ENCODE assay signal across 1 cellular context in the genomic region with DNA sequence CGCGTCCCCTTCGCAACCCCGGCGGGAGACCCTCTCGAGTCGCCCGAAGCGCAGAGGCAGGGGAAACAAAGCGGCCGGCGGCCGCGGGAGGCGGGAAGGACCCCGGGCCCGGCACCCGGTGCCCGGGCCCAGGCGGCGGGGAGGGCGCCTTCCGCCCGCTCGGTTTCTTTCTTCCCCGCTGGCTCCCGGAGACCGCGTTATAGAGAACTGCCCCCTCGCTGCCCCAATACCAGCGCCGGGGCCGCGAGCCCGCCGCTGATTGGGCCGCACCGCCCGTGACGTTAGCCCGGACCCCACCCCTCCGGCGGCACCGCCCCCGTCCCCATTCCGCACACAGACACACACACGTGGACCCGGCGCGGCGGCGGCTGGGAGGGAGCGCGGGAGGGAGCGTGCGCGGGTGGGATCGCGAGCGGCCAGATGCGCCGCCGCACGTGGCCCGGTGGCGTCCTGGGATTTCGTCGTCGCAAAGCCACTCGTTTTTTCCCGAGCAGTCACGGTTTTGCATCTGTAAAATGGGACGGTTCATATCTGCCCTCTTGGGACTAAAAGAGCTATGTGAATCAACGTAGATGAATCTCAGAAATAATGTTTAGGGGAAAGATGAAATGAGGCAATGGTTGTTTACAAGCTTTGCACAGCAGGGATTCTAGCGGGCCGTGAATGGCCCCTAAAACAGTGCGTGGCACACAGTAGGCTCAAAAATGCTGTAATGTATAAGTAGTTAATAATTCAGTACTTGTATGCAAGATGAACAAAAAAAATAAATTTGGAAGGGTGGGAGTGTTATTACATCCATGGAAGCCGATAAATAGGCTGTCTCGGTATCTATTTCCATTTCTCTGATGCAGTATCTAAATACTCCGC.
TF ChIP-seq lines count a peak whose summit lies in the region.

A gene (minus strand): TSS at position 209 of the 867 bp plus-strand sequence. CDS start 462 bp downstream, outside the sequence.

TF ChIP-seq in K562, 482 proteins besides CTCF, POLR2A, EP300 and RAD21 (continued from another document and continues in another):
- TF ChIP-seq ERF (CRISPR knock-in tag; IDR thresholded peaks at IDR 0.05) = no peak
- TF ChIP-seq RBM34 (IDR thresholded peaks at IDR 0.05; ENCODE audit: borderline replicate concordance, insufficient read depth, low read length) = no peak
- no peak for TF ChIP-seq NR2C2 (CRISPR knock-in tag; IDR thresholded peaks at IDR 0.05)
- no peak for TF ChIP-seq NR2C2 (tag; IDR thresholded peaks at IDR 0.05)
- TF ChIP-seq, protein P1, sequence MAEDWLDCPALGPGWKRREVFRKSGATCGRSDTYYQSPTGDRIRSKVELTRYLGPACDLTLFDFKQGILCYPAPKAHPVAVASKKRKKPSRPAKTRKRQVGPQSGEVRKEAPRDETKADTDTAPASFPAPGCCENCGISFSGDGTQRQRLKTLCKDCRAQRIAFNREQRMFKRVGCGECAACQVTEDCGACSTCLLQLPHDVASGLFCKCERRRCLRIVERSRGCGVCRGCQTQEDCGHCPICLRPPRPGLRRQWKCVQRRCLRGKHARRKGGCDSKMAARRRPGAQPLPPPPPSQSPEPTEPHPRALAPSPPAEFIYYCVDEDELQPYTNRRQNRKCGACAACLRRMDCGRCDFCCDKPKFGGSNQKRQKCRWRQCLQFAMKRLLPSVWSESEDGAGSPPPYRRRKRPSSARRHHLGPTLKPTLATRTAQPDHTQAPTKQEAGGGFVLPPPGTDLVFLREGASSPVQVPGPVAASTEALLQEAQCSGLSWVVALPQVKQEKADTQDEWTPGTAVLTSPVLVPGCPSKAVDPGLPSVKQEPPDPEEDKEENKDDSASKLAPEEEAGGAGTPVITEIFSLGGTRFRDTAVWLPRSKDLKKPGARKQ (CRISPR knock-in tag; IDR thresholded peaks at IDR 0.05) = 0 out of 2 replicates have a peak, but pooled peaks have one; percentile 22
- TF ChIP-seq, protein P2, sequence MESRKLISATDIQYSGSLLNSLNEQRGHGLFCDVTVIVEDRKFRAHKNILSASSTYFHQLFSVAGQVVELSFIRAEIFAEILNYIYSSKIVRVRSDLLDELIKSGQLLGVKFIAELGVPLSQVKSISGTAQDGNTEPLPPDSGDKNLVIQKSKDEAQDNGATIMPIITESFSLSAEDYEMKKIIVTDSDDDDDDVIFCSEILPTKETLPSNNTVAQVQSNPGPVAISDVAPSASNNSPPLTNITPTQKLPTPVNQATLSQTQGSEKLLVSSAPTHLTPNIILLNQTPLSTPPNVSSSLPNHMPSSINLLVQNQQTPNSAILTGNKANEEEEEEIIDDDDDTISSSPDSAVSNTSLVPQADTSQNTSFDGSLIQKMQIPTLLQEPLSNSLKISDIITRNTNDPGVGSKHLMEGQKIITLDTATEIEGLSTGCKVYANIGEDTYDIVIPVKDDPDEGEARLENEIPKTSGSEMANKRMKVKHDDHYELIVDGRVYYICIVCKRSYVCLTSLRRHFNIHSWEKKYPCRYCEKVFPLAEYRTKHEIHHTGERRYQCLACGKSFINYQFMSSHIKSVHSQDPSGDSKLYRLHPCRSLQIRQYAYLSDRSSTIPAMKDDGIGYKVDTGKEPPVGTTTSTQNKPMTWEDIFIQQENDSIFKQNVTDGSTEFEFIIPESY (CRISPR knock-in tag; IDR thresholded peaks at IDR 0.05) = no peak
- TF ChIP-seq RFX1 (IDR thresholded peaks at IDR 0.05) = no peak
- TF ChIP-seq HDAC3 (IDR thresholded peaks at IDR 0.05; ENCODE audit: borderline replicate concordance, partially characterized antibody) = no peak
- no peak for TF ChIP-seq ZNF324 (CRISPR knock-in tag; IDR thresholded peaks at IDR 0.05)
- TF ChIP-seq ILK (tag; IDR thresholded peaks at IDR 0.05; ENCODE audit: borderline replicate concordance, low read depth) = no peak
- TF ChIP-seq, protein P3, sequence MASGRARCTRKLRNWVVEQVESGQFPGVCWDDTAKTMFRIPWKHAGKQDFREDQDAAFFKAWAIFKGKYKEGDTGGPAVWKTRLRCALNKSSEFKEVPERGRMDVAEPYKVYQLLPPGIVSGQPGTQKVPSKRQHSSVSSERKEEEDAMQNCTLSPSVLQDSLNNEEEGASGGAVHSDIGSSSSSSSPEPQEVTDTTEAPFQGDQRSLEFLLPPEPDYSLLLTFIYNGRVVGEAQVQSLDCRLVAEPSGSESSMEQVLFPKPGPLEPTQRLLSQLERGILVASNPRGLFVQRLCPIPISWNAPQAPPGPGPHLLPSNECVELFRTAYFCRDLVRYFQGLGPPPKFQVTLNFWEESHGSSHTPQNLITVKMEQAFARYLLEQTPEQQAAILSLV (tag; IDR thresholded peaks at IDR 0.05) = no peak
- TF ChIP-seq, protein P4, sequence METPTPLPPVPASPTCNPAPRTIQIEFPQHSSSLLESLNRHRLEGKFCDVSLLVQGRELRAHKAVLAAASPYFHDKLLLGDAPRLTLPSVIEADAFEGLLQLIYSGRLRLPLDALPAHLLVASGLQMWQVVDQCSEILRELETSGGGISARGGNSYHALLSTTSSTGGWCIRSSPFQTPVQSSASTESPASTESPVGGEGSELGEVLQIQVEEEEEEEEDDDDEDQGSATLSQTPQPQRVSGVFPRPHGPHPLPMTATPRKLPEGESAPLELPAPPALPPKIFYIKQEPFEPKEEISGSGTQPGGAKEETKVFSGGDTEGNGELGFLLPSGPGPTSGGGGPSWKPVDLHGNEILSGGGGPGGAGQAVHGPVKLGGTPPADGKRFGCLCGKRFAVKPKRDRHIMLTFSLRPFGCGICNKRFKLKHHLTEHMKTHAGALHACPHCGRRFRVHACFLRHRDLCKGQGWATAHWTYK (CRISPR knock-in tag; IDR thresholded peaks at IDR 0.05) = no peak
- TF ChIP-seq GABPA (tag; conservative IDR thresholded peaks at IDR 0.05; ENCODE audit: low read depth) = no peak
- TF ChIP-seq, protein P5, sequence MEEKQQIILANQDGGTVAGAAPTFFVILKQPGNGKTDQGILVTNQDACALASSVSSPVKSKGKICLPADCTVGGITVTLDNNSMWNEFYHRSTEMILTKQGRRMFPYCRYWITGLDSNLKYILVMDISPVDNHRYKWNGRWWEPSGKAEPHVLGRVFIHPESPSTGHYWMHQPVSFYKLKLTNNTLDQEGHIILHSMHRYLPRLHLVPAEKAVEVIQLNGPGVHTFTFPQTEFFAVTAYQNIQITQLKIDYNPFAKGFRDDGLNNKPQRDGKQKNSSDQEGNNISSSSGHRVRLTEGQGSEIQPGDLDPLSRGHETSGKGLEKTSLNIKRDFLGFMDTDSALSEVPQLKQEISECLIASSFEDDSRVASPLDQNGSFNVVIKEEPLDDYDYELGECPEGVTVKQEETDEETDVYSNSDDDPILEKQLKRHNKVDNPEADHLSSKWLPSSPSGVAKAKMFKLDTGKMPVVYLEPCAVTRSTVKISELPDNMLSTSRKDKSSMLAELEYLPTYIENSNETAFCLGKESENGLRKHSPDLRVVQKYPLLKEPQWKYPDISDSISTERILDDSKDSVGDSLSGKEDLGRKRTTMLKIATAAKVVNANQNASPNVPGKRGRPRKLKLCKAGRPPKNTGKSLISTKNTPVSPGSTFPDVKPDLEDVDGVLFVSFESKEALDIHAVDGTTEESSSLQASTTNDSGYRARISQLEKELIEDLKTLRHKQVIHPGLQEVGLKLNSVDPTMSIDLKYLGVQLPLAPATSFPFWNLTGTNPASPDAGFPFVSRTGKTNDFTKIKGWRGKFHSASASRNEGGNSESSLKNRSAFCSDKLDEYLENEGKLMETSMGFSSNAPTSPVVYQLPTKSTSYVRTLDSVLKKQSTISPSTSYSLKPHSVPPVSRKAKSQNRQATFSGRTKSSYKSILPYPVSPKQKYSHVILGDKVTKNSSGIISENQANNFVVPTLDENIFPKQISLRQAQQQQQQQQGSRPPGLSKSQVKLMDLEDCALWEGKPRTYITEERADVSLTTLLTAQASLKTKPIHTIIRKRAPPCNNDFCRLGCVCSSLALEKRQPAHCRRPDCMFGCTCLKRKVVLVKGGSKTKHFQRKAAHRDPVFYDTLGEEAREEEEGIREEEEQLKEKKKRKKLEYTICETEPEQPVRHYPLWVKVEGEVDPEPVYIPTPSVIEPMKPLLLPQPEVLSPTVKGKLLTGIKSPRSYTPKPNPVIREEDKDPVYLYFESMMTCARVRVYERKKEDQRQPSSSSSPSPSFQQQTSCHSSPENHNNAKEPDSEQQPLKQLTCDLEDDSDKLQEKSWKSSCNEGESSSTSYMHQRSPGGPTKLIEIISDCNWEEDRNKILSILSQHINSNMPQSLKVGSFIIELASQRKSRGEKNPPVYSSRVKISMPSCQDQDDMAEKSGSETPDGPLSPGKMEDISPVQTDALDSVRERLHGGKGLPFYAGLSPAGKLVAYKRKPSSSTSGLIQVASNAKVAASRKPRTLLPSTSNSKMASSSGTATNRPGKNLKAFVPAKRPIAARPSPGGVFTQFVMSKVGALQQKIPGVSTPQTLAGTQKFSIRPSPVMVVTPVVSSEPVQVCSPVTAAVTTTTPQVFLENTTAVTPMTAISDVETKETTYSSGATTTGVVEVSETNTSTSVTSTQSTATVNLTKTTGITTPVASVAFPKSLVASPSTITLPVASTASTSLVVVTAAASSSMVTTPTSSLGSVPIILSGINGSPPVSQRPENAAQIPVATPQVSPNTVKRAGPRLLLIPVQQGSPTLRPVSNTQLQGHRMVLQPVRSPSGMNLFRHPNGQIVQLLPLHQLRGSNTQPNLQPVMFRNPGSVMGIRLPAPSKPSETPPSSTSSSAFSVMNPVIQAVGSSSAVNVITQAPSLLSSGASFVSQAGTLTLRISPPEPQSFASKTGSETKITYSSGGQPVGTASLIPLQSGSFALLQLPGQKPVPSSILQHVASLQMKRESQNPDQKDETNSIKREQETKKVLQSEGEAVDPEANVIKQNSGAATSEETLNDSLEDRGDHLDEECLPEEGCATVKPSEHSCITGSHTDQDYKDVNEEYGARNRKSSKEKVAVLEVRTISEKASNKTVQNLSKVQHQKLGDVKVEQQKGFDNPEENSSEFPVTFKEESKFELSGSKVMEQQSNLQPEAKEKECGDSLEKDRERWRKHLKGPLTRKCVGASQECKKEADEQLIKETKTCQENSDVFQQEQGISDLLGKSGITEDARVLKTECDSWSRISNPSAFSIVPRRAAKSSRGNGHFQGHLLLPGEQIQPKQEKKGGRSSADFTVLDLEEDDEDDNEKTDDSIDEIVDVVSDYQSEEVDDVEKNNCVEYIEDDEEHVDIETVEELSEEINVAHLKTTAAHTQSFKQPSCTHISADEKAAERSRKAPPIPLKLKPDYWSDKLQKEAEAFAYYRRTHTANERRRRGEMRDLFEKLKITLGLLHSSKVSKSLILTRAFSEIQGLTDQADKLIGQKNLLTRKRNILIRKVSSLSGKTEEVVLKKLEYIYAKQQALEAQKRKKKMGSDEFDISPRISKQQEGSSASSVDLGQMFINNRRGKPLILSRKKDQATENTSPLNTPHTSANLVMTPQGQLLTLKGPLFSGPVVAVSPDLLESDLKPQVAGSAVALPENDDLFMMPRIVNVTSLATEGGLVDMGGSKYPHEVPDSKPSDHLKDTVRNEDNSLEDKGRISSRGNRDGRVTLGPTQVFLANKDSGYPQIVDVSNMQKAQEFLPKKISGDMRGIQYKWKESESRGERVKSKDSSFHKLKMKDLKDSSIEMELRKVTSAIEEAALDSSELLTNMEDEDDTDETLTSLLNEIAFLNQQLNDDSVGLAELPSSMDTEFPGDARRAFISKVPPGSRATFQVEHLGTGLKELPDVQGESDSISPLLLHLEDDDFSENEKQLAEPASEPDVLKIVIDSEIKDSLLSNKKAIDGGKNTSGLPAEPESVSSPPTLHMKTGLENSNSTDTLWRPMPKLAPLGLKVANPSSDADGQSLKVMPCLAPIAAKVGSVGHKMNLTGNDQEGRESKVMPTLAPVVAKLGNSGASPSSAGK (IDR thresholded peaks at IDR 0.05) = peak; percentile 96
- 0 out of 2 replicates have a peak, but pooled peaks have one; percentile 52 for TF ChIP-seq MECOM (CRISPR knock-in tag; IDR thresholded peaks at IDR 0.05)
- no peak for TF ChIP-seq PHTF2 (CRISPR knock-in tag; IDR thresholded peaks at IDR 0.05)
- TF ChIP-seq, protein P6, sequence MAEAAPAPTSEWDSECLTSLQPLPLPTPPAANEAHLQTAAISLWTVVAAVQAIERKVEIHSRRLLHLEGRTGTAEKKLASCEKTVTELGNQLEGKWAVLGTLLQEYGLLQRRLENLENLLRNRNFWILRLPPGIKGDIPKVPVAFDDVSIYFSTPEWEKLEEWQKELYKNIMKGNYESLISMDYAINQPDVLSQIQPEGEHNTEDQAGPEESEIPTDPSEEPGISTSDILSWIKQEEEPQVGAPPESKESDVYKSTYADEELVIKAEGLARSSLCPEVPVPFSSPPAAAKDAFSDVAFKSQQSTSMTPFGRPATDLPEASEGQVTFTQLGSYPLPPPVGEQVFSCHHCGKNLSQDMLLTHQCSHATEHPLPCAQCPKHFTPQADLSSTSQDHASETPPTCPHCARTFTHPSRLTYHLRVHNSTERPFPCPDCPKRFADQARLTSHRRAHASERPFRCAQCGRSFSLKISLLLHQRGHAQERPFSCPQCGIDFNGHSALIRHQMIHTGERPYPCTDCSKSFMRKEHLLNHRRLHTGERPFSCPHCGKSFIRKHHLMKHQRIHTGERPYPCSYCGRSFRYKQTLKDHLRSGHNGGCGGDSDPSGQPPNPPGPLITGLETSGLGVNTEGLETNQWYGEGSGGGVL (CRISPR knock-in tag; IDR thresholded peaks at IDR 0.05) = no peak
- TF ChIP-seq CEBPB (tag; IDR thresholded peaks at IDR 0.05) = no peak
- TF ChIP-seq NRF1 (conservative IDR thresholded peaks at IDR 0.05 in 1 of 2, IDR thresholded peaks at IDR 0.05 in 1 of 2) = peak; percentile 84 to 85
- TF ChIP-seq NFXL1 (CRISPR knock-in tag; IDR thresholded peaks at IDR 0.05) = no peak
- TF ChIP-seq ZNF212 (CRISPR knock-in tag; IDR thresholded peaks at IDR 0.05) = no peak
- TF ChIP-seq, protein P7, sequence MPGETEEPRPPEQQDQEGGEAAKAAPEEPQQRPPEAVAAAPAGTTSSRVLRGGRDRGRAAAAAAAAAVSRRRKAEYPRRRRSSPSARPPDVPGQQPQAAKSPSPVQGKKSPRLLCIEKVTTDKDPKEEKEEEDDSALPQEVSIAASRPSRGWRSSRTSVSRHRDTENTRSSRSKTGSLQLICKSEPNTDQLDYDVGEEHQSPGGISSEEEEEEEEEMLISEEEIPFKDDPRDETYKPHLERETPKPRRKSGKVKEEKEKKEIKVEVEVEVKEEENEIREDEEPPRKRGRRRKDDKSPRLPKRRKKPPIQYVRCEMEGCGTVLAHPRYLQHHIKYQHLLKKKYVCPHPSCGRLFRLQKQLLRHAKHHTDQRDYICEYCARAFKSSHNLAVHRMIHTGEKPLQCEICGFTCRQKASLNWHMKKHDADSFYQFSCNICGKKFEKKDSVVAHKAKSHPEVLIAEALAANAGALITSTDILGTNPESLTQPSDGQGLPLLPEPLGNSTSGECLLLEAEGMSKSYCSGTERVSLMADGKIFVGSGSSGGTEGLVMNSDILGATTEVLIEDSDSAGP (CRISPR knock-in tag; IDR thresholded peaks at IDR 0.05) = no peak
- no peak for TF ChIP-seq ZNF707 (CRISPR knock-in tag; conservative IDR thresholded peaks at IDR 0.05)
- TF ChIP-seq BDP1 (IDR thresholded peaks at IDR 0.05; ENCODE audit: insufficient read depth, insufficient read length) = no peak
- TF ChIP-seq HNRNPUL1 (IDR thresholded peaks at IDR 0.05; ENCODE audit: low read length) = no peak
- TF ChIP-seq, protein P8, sequence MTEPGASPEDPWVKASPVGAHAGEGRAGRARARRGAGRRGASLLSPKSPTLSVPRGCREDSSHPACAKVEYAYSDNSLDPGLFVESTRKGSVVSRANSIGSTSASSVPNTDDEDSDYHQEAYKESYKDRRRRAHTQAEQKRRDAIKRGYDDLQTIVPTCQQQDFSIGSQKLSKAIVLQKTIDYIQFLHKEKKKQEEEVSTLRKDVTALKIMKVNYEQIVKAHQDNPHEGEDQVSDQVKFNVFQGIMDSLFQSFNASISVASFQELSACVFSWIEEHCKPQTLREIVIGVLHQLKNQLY (CRISPR knock-in tag; conservative IDR thresholded peaks at IDR 0.05) = no peak
- TF ChIP-seq ZNF589 (CRISPR knock-in tag; IDR thresholded peaks at IDR 0.05; ENCODE audit: low read depth) = no peak
- TF ChIP-seq RBM14 (IDR thresholded peaks at IDR 0.05; ENCODE audit: borderline replicate concordance, insufficient read depth, low read depth, low read length) = no peak
- no peak for TF ChIP-seq ZNF76 (CRISPR knock-in tag; IDR thresholded peaks at IDR 0.05; ENCODE audit: borderline replicate concordance)
- no peak for TF ChIP-seq U2AF2 (optimal IDR thresholded peaks at IDR 0.05; ENCODE audit: low read depth, low read length)
- TF ChIP-seq ZEB2 (IDR thresholded peaks at IDR 0.05) = no peak
- TF ChIP-seq ZKSCAN3 (CRISPR knock-in tag; IDR thresholded peaks at IDR 0.05) = no peak
- no peak for TF ChIP-seq ZNF134 (CRISPR knock-in tag; conservative IDR thresholded peaks at IDR 0.05)
- no peak for TF ChIP-seq NCOA6 (IDR thresholded peaks at IDR 0.05)
